Comparison of ENCODE assay signal across 1 cellular context in genomic region chr1:24828887-24829192, GRCh38.
A peak's percentile ranks its signal among the peaks of the same experiment; 100 is the strongest.
TF ChIP-seq lines count a peak whose summit lies in the region.

No MANE protein-coding gene starts in this region.

TF ChIP-seq in HEK293, 187 proteins besides CTCF, POLR2A, EP300 and RAD21 (continued from another document):
- no peak for TF ChIP-seq ZNF292 (tag by site-specific recombination; IDR thresholded peaks at IDR 0.05; ENCODE audit: borderline replicate concordance, low read depth)
- TF ChIP-seq REST (tag by site-specific recombination; IDR thresholded peaks at IDR 0.05) = no peak
- TF ChIP-seq INSM2 (tag by site-specific recombination; IDR thresholded peaks at IDR 0.05) = peak; percentile 50; the same call in 1 of the 2 replicates
- TF ChIP-seq ZNF366 (tag by site-specific recombination; conservative IDR thresholded peaks at IDR 0.05) = no peak
- TF ChIP-seq ZNF629 (tag by site-specific recombination; IDR thresholded peaks at IDR 0.05) = no peak
- no peak for TF ChIP-seq ZNF362 (tag by site-specific recombination; IDR thresholded peaks at IDR 0.05)
- no peak for TF ChIP-seq ZNF624 (tag by site-specific recombination; IDR thresholded peaks at IDR 0.05)
TF ChIP-seq in HEK293: peak in this region for 16.
